17 cellular contexts compared by ENCODE assay signal in the genomic region with DNA sequence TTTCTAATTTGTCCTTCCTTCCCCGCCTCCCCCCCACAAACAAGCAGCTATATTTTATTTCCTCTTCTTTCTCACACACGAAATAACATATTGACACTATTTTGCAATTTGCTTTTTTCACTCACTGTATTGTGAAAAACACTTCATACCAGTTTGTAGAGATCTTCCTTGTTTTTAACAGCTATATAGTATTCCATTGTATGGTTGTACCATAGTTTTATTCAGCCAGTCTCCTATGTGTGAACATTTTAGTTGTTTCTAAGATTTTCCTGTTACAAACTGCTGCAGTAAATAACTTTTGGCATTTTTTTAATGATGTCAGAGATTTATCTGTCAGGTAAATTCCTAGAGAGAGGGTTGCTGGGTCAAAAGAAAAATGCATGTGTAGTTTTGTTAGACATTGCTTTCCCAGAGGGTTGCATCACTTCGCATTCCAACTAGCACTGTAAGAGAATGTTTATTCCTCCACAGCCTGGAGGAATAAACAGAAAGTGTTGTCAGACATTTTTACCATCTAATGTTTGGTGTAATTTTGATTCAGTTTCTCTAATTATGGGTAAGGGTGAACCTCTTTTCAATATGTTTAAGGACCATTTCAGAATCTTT.
DNase-seq lines count a peak whose midpoint lies in the region; ATAC-seq, FAIRE-seq and TF ChIP-seq lines count a peak whose summit lies in the region.
"Had no signal": no experiment of that assay in that cellular context is flagged by ENCODE, and none has a peak within 500 bp of the region (broad histone marks: within the 10 kb centered on the region; RNA-seq: fewer than 3 reads in every experiment).

No MANE protein-coding gene starts in this region.

- peaks cover 2% of the 10 kb centered on the region for H3K79me2 ChIP-seq in HepG2 (ENCODE audit: insufficient read depth, low read length)

- ATAC-seq in HepG2, result no peak
- ATAC-seq: sciatic nerve had no signal

- no peak overlapping the region for H2AFZ ChIP-seq in HepG2 (ENCODE audit: low read length)

- peaks cover 19% of the 10 kb centered on the region for H3K4me1 Mint-ChIP-seq in HFFc6 (ENCODE audit: low read depth)
- peaks cover 8% of the 10 kb centered on the region for H3K4me1 Mint-ChIP-seq in activated CD4-positive, alpha-beta T cell treated with anti-CD3 and anti-CD28 coated beads, Interleukin-2, amount 10 ng/mL, durations not matched to agents 7 days and 5 days

- no peak for TF ChIP-seq POLR2A in HepG2 (IDR thresholded peaks at IDR 0.05; ENCODE audit: insufficient read depth in 1 of 2, low read depth in 2 of 2, low read length in 2 of 2)

- H3K9ac ChIP-seq in HepG2 (ENCODE audit: insufficient read depth, low read depth, low read length), result no peak overlapping the region
- H3K9ac ChIP-seq in kidney (ENCODE audit: low read length in 2 of 2), result no peak overlapping the region
- H3K9ac ChIP-seq: BLaER1 treated with 17β-estradiol and CSF1 and Interleukin-3, amounts not matched to agents 10 nM and 100 nM; KMS-11 had no signal

- TF ChIP-seq EP300 in HepG2 (IDR thresholded peaks at IDR 0.05; ENCODE audit: low read depth in 2 of 2, low read length in 2 of 2) (no peak), HepG2 (CRISPR knock-in tag; IDR thresholded peaks at IDR 0.05; ENCODE audit: borderline replicate concordance) (no peak)

- no peaks in the 10 kb centered on the region for H3K27me3 Mint-ChIP-seq in HFFc6 (ENCODE audit: insufficient read depth)
- no peaks in the 10 kb centered on the region for H3K27me3 Mint-ChIP-seq in activated CD4-positive, alpha-beta T cell treated with anti-CD3 and anti-CD28 coated beads, Interleukin-2, amount 10 ng/mL, durations not matched to agents 7 days and 5 days
- H3K27me3 Mint-ChIP-seq: activated CD4-positive, alpha-beta memory T cell treated with anti-CD3 and anti-CD28 coated beads, Interleukin-2, amount 10 ng/mL, durations not matched to agents 7 days and 5 days; activated T-cell treated with anti-CD3 and anti-CD28 coated beads, Interleukin-2, amount 50 U/mL, for 24 hours had no signal

- POLR2A ChIA-PET in HepG2 (lab: Yijun Ruan, JAX), result no interaction called here
- POLR2A ChIA-PET in activated CD4-positive, alpha-beta T cell treated with anti-CD3 and anti-CD28 coated beads, Interleukin-2, amount 10 ng/mL, durations not matched to agents 7 days and 5 days (lab: Charles Lee), result no interaction called here

- H3K27me3 ChIP-seq in HepG2 (ENCODE audit: control insufficient read depth in 1 of 2, insufficient read depth in 2 of 2, low read length in 2 of 2), result no peaks in the 10 kb centered on the region
- H3K27me3 ChIP-seq: BLaER1 treated with 17β-estradiol and CSF1 and Interleukin-3, amounts not matched to agents 10 nM and 100 nM had no signal

- H3K4me3 ChIP-seq in AG10803 (ENCODE audit: low read length) (no peak overlapping the region), cardiac fibroblast (replicated peaks in 1 of 2; ENCODE audit: low read depth in 2 of 2, low read length in 2 of 2) (no peak overlapping the region), HepG2 (replicated peaks in 1 of 3; ENCODE audit: insufficient read depth in 1 of 3, low read depth in 2 of 3, low read length in 3 of 3) (no peak overlapping the region), kidney (ENCODE audit: low read length in 2 of 2) (no peak overlapping the region)
- H3K4me3 ChIP-seq: BLaER1 treated with 17β-estradiol and CSF1 and Interleukin-3, amounts not matched to agents 10 nM and 100 nM had no signal

- CTCF ChIA-PET in HepG2 (lab: Yijun Ruan, JAX; ENCODE audit: low intra/inter-chr PET ratio, low total read pairs), result no interaction called here
- CTCF ChIA-PET in activated CD4-positive, alpha-beta T cell treated with anti-CD3 and anti-CD28 coated beads, Interleukin-2, amount 10 ng/mL, durations not matched to agents 7 days and 5 days (lab: Charles Lee), result interaction anchor here (1.4 kb wide), 1 partner anchor 10 kb away, joined by 4 read pairs; no protein-coding TSS in a partner anchor

- BruUV-seq in HepG2 (replicated peaks; lab: Mats Ljungman, UMichigan), result no TSS peak

- H3K9me3 ChIP-seq in HepG2 (ENCODE audit: low read length) (no peaks in the 10 kb centered on the region), kidney (ENCODE audit: control insufficient read depth in 1 of 2, low read length in 2 of 2) (no peaks in the 10 kb centered on the region)

- H3K36me3 ChIP-seq in HepG2 (replicated peaks in 1 of 2; ENCODE audit: control insufficient read depth in 1 of 2, insufficient read depth in 2 of 2, low read length in 2 of 2) (no peaks in the 10 kb centered on the region; a peak in 2 of 5 replicates), kidney (ENCODE audit: control insufficient read depth in 1 of 2, insufficient read depth in 2 of 2, low read length in 2 of 2) (no peaks in the 10 kb centered on the region)

- 80% methylated on average over 3 of the region's 3 CpGs for WGBS in HepG2 (ENCODE audit: low lambda C conversion rate)

- no peak for TF ChIP-seq RAD21 in HepG2 (CRISPR knock-in tag; IDR thresholded peaks at IDR 0.05)

- H3K4me3 Mint-ChIP-seq in HFFc6, result no peak overlapping the region
- no peak overlapping the region for H3K4me3 Mint-ChIP-seq in activated CD4-positive, alpha-beta T cell treated with anti-CD3 and anti-CD28 coated beads, Interleukin-2, amount 10 ng/mL, durations not matched to agents 7 days and 5 days
- H3K4me3 Mint-ChIP-seq: activated CD4-positive, alpha-beta memory T cell treated with anti-CD3 and anti-CD28 coated beads, Interleukin-2, amount 10 ng/mL, durations not matched to agents 7 days and 5 days; activated T-cell treated with anti-CD3 and anti-CD28 coated beads, Interleukin-2, amount 50 U/mL, for 24 hours had no signal

- in situ Hi-C loops in HepG2 (cut with HindIII; ENCODE audit: extremely low pct_ligation_motif_present, low pct_unique_long_range_greater_than_20kb), result no loop called here

- intact Hi-C loops in HepG2 (cut with micrococcal nuclease; ENCODE audit: unreplicated experiment), result no loop called here
- intact Hi-C loops in kidney (cut with DNase I), result no loop called here

- H3K9me3 Mint-ChIP-seq in HFFc6, result peaks cover 5% of the 10 kb centered on the region
- H3K9me3 Mint-ChIP-seq in activated CD4-positive, alpha-beta T cell treated with anti-CD3 and anti-CD28 coated beads, Interleukin-2, amount 10 ng/mL, durations not matched to agents 7 days and 5 days, result peaks cover 4% of the 10 kb centered on the region
- H3K9me3 Mint-ChIP-seq: activated CD4-positive, alpha-beta memory T cell treated with anti-CD3 and anti-CD28 coated beads, Interleukin-2, amount 10 ng/mL, durations not matched to agents 7 days and 5 days; activated T-cell treated with anti-CD3 and anti-CD28 coated beads, Interleukin-2, amount 50 U/mL, for 24 hours had no signal

- no peaks in the 10 kb centered on the region for H4K20me1 ChIP-seq in HepG2 (ENCODE audit: insufficient read depth, low read length)
- H4K20me1 ChIP-seq: BLaER1 treated with 17β-estradiol and CSF1 and Interleukin-3, amounts not matched to agents 10 nM and 100 nM had no signal

- no peak overlapping the region for H3K4me2 ChIP-seq in HepG2 (ENCODE audit: low read depth, low read length)
- H3K4me2 ChIP-seq: BLaER1 treated with 17β-estradiol and CSF1 and Interleukin-3, amounts not matched to agents 10 nM and 100 nM; KMS-11 had no signal

- H3K36me3 Mint-ChIP-seq in HFFc6 (ENCODE audit: low read depth), result peaks cover 8% of the 10 kb centered on the region
- no peaks in the 10 kb centered on the region for H3K36me3 Mint-ChIP-seq in activated CD4-positive, alpha-beta T cell treated with anti-CD3 and anti-CD28 coated beads, Interleukin-2, amount 10 ng/mL, durations not matched to agents 7 days and 5 days (ENCODE audit: low read depth)

- H3K27ac ChIP-seq in HepG2 (ENCODE audit: extremely low read length, insufficient read depth, low read length), result no peak overlapping the region
- no peak overlapping the region for H3K27ac ChIP-seq in kidney (ENCODE audit: low read depth in 2 of 2, low read length in 2 of 2)
- H3K27ac ChIP-seq: BLaER1 treated with 17β-estradiol and CSF1 and Interleukin-3, amounts not matched to agents 10 nM and 100 nM; HL-60; KMS-11 had no signal

- peak; percentile 81 for DNase-seq in AG10803 (ENCODE audit: low read depth)
- DNase-seq in HFFc6, result peak; percentile 64
- peak; percentile 72 to 87 for DNase-seq in cardiac fibroblast (ENCODE audit: low read depth in 2 of 2)
- peak; percentile 48 for DNase-seq in HepG2 (ENCODE audit: low spot score)
- no peak for DNase-seq in GM19240 (ENCODE audit: insufficient read length, low spot score)
- DNase-seq in COLO829 (ENCODE audit: low spot score), result no peak
- DNase-seq in kidney, result no peak
- DNase-seq in activated CD4-positive, alpha-beta T cell treated with anti-CD3 and anti-CD28 coated beads, Interleukin-2, amount 10 ng/mL, durations not matched to agents 7 days and 5 days, result no peak
- DNase-seq: activated CD4-positive, alpha-beta memory T cell treated with anti-CD3 and anti-CD28 coated beads, Interleukin-2, amount 10 ng/mL, durations not matched to agents 7 days and 5 days; activated naive CD4-positive, alpha-beta T cell treated with anti-CD3 and anti-CD28 coated beads, Interleukin-2, amount 50 U/mL, for 16 hours; activated T-cell treated with anti-CD3 and anti-CD28 coated beads, Interleukin-2, amount 50 U/mL, for 24 hours; NCI-H1417 treated with DMSO at 0.1 percent for 48 hours; stimulated activated CD4-positive, alpha-beta T cell treated with anti-CD3 and anti-CD28 coated beads, Interleukin-2, amount 100 ng/mL, for 48 hours had no signal

- H3K4me1 ChIP-seq in HepG2 (ENCODE audit: insufficient read depth, low read length), result 0 out of 2 replicates have a peak, but pooled peaks cover 6% of the 10 kb centered on the region
- no peaks in the 10 kb centered on the region for H3K4me1 ChIP-seq in kidney (ENCODE audit: control insufficient read depth in 1 of 2, insufficient read depth in 1 of 2, low read depth in 1 of 2, low read length in 2 of 2)

- TF ChIP-seq CTCF in AG10803 (conservative IDR thresholded peaks at IDR 0.05; ENCODE audit: low read length) (no peak), HFFc6 (IDR thresholded peaks at IDR 0.05) (no peak), cardiac fibroblast (IDR thresholded peaks at IDR 0.05; ENCODE audit: low read depth, low read length) (no peak), HepG2 (CRISPR knock-in tag; IDR thresholded peaks at IDR 0.05) (no peak), kidney (IDR thresholded peaks at IDR 0.05; ENCODE audit: borderline replicate concordance, extremely low read depth, insufficient read depth) (no peak)

- peak overlapping the region; percentile 46; the same call in 1 of the 2 replicates for H3K27ac Mint-ChIP-seq in HFFc6
- no peak overlapping the region for H3K27ac Mint-ChIP-seq in activated CD4-positive, alpha-beta T cell treated with anti-CD3 and anti-CD28 coated beads, Interleukin-2, amount 10 ng/mL, durations not matched to agents 7 days and 5 days
- H3K27ac Mint-ChIP-seq: activated CD4-positive, alpha-beta memory T cell treated with anti-CD3 and anti-CD28 coated beads, Interleukin-2, amount 10 ng/mL, durations not matched to agents 7 days and 5 days; activated T-cell treated with anti-CD3 and anti-CD28 coated beads, Interleukin-2, amount 50 U/mL, for 24 hours had no signal

- FAIRE-seq in HepG2 (lab: Jason Lieb, UNC) (no peak), kidney (lab: Jason Lieb, UNC) (no peak)

TF ChIP-seq in HepG2, 621 proteins besides CTCF, POLR2A, EP300 and RAD21 (continues in another document):
- TF ChIP-seq EEA1 (CRISPR knock-in tag; IDR thresholded peaks at IDR 0.05; ENCODE audit: borderline replicate concordance) (no peak), FOSL1 (CRISPR knock-in tag; IDR thresholded peaks at IDR 0.05; ENCODE audit: borderline replicate concordance) (no peak)

Comparison
In these comparisons a context has a peak if more than half of its experiments do, and no peak if none do; other contexts are left out.
1. DNase-seq: peak in AG10803 (single experiment), HFFc6 (single experiment), cardiac fibroblast (2 of 2) and HepG2 (single experiment); none in GM19240 (single experiment), COLO829 (single experiment), kidney (single experiment) and activated CD4-positive, alpha-beta T cell treated with anti-CD3 and anti-CD28 coated beads, Interleukin-2, amount 10 ng/mL, durations not matched to agents 7 days and 5 days (single experiment).